In genomic region chr20:41446471-41446870, GRCh38 we compare ENCODE assay signal across 31 cellular contexts.
"Had no signal": no experiment of that assay in that cellular context is flagged by ENCODE, and none has a peak within 500 bp of the region (broad histone marks: within the 10 kb centered on the region; RNA-seq: fewer than 3 reads in every experiment).

No MANE protein-coding gene starts in this region.

- ATAC-seq: activated CD4-positive, alpha-beta T cell treated with anti-CD3 and anti-CD28 coated beads for 36 hours; activated CD8-positive, alpha-beta memory T cell treated with anti-CD3 and anti-CD28 coated beads, Interleukin-2, amount 10 ng/mL, durations not matched to agents 7 days and 5 days; activated CD8-positive, alpha-beta T cell treated with anti-CD3 and anti-CD28 coated beads, Interleukin-2, amount 10 ng/mL, durations not matched to agents 7 days and 5 days; gastroesophageal sphincter; heart right ventricle; T-helper 17 cell had no signal

- DNase-seq: activated CD4-positive, alpha-beta memory T cell treated with anti-CD3 and anti-CD28 coated beads for 36 hours; activated CD4-positive, alpha-beta T cell treated with anti-CD3 and anti-CD28 coated beads for 36 hours; activated CD4-positive, alpha-beta T cell treated with anti-CD3 and anti-CD28 coated beads, Interleukin-2, amount 10 ng/mL, durations not matched to agents 24 days and 14 days; activated CD4-positive, CD25-positive, alpha-beta regulatory T cell; activated CD4-positive, CD25-positive, alpha-beta regulatory T cell treated with anti-CD3 and anti-CD28 coated beads, Interleukin-2, amount 50 U/mL, for 72 hours; activated CD8-positive, alpha-beta memory T cell treated with anti-CD3 and anti-CD28 coated beads, Interleukin-2, amount 10 ng/mL, durations not matched to agents 7 days and 5 days; activated CD8-positive, alpha-beta memory T cell treated with anti-CD3 and anti-CD28 coated beads, Interleukin-2, amount 50 U/mL, for 4 hours; activated CD8-positive, alpha-beta T cell treated with anti-CD3 and anti-CD28 coated beads, Interleukin-2, amount 10 ng/mL, durations not matched to agents 7 days and 5 days; activated effector memory CD4-positive, alpha-beta T cell treated with anti-CD3 and anti-CD28 coated beads, Interleukin-2, amount 50 U/mL, for 16 hours; activated naive CD4-positive, alpha-beta T cell treated with anti-CD3 and anti-CD28 coated beads for 36 hours; activated naive CD8-positive, alpha-beta T cell treated with anti-CD3 and anti-CD28 coated beads, Interleukin-2, amount 10 ng/mL, durations not matched to agents 7 days and 5 days; activated T-cell treated with anti-CD3 and anti-CD28 coated beads, Interleukin-2, amount 50 U/mL, for 1 hour; activated T-cell treated with anti-CD3 and anti-CD28 coated beads, Interleukin-2, amount 50 U/mL, for 48 hours; amniotic stem cell; anterior cingulate cortex; brain microvascular endothelial cell; cortex of kidney; dermis blood vessel endothelial cell; effector CD4-positive, alpha-beta T cell; esophagus squamous epithelium; foreskin melanocyte; heart right ventricle; T-helper 1 cell; T-helper 17 cell; T1000 had no signal

- H3K9me3 ChIP-seq: esophagus squamous epithelium, gastroesophageal sphincter, heart right ventricle had no signal

- H3K27ac ChIP-seq: brain microvascular endothelial cell, epithelial cell of prostate, esophagus squamous epithelium, gastroesophageal sphincter, heart right ventricle had no signal

- H3K4me3 ChIP-seq: esophagus squamous epithelium, gastroesophageal sphincter, heart right ventricle had no signal

- H3K4me1 ChIP-seq: esophagus squamous epithelium, gastroesophageal sphincter, heart right ventricle had no signal

- H3K27me3 ChIP-seq: brain microvascular endothelial cell, esophagus squamous epithelium, gastroesophageal sphincter, heart right ventricle had no signal

- FAIRE-seq: astrocyte, colon, endometrium, endothelial cell of umbilical vein had no signal
